In the genomic region with DNA sequence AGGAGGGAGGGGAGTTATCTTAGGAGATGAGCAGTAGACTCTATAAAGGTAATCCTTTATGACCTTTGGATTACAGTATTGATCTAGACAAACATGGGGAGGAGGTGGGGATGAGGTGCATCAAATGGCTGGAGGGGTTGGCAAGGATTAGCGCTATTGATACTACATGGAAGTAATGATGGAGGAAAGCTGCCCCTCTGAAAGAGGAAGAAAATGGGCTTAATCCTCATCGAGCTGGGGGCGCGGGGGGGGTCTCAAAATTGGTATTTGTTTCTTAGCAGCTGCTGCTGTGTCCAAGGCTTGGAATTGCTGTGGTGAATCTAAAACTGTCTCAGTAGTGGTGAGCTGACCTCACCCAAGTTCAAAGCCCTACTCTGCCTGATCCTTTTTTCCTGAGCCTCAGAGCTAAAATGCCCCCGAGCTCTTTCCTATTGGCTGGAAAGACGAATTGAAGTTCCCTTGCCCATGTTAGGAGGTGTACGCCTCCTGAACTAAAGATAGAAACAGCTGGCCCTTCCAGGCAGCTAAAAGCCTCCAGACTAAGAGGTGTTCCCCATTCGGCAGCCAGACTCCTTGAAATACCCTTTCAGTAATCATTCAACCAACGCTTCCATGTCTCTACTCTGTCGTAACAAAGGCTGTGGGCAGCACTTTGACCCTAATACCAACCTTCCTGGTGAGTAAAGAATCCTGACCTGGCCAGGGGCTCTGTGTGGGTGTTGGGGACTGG, we compare ENCODE assay signal across 9 cellular contexts. TPM values are rescaled to one million over a fixed set of nuclear protein-coding genes. Genes with fewer than 3 reads are reported as not detected.
DNase-seq lines count a peak whose midpoint lies in the region; ATAC-seq and TF ChIP-seq lines count a peak whose summit lies in the region.
"Had no signal": no experiment of that assay in that cellular context is flagged by ENCODE, and none has a peak within 500 bp of the region (broad histone marks: within the 10 kb centered on the region; RNA-seq: fewer than 3 reads in every experiment).

A gene (plus strand): TSS at position 556 of the 730 bp plus-strand sequence. CDS start 57 bp downstream, at position 613.

- ATAC-seq in HG02759 (IDR thresholded peaks at IDR 0.05; ENCODE audit: unreplicated experiment) = no peak
- ATAC-seq in HG02885 (IDR thresholded peaks at IDR 0.05; ENCODE audit: poor library complexity, unreplicated experiment) = no peak
- no peak for ATAC-seq in GM21367 (IDR thresholded peaks at IDR 0.05; ENCODE audit: unreplicated experiment)
- no peak for ATAC-seq in HG03175 (IDR thresholded peaks at IDR 0.05; ENCODE audit: unreplicated experiment)

- TF ChIP-seq POLR2A in GM19193 (IDR thresholded peaks at IDR 0.05; ENCODE audit: extremely low read depth, insufficient read depth, insufficient read length) = peak; percentile 26

- DNase-seq in fibroblast of peridontal ligament (ENCODE audit: extremely low read depth) (peak; percentile 54), renal cortical epithelial cell (ENCODE audit: low read depth) (peak; percentile 78)
- DNase-seq: naive thymus-derived CD8-positive, alpha-beta T cell had no signal

TF ChIP-seq in PFSK-1, 5 proteins besides CTCF, POLR2A, EP300 and RAD21:
- TF ChIP-seq FOXP2 (optimal IDR thresholded peaks at IDR 0.05; ENCODE audit: borderline replicate concordance, extremely low read depth, extremely low read length, insufficient read depth) (no peak), POLR2AphosphoS5 (IDR thresholded peaks at IDR 0.05; ENCODE audit: low read depth, low read length) (peak; percentile 59)
- TF ChIP-seq, protein P1, sequence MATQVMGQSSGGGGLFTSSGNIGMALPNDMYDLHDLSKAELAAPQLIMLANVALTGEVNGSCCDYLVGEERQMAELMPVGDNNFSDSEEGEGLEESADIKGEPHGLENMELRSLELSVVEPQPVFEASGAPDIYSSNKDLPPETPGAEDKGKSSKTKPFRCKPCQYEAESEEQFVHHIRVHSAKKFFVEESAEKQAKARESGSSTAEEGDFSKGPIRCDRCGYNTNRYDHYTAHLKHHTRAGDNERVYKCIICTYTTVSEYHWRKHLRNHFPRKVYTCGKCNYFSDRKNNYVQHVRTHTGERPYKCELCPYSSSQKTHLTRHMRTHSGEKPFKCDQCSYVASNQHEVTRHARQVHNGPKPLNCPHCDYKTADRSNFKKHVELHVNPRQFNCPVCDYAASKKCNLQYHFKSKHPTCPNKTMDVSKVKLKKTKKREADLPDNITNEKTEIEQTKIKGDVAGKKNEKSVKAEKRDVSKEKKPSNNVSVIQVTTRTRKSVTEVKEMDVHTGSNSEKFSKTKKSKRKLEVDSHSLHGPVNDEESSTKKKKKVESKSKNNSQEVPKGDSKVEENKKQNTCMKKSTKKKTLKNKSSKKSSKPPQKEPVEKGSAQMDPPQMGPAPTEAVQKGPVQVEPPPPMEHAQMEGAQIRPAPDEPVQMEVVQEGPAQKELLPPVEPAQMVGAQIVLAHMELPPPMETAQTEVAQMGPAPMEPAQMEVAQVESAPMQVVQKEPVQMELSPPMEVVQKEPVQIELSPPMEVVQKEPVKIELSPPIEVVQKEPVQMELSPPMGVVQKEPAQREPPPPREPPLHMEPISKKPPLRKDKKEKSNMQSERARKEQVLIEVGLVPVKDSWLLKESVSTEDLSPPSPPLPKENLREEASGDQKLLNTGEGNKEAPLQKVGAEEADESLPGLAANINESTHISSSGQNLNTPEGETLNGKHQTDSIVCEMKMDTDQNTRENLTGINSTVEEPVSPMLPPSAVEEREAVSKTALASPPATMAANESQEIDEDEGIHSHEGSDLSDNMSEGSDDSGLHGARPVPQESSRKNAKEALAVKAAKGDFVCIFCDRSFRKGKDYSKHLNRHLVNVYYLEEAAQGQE (IDR thresholded peaks at IDR 0.05; ENCODE audit: insufficient read depth in 1 of 2, low read depth in 2 of 2, low read length in 2 of 2) = no peak

RNA-seq across cellular contexts. Expression of the gene that starts here (rescaled TPM):
- 0.77 TPM for polyA plus RNA-seq in PFSK-1 (2012; ENCODE audit: insufficient read length, low read depth)
- 0.17 and 1.1 TPM in 2 replicates for total RNA-seq in renal cortical epithelial cell
- polyA plus RNA-seq: naive thymus-derived CD8-positive, alpha-beta T cell had no signal
